25 cellular contexts compared by ENCODE assay signal in genomic region chr5:141501805-141502204, GRCh38. TPM values are rescaled to one million over a fixed set of nuclear protein-coding genes. Genes with fewer than 3 reads are reported as not detected.
"Had no signal": no experiment of that assay in that cellular context is flagged by ENCODE, and none has a peak within 500 bp of the region (broad histone marks: within the 10 kb centered on the region; RNA-seq: fewer than 3 reads in every experiment).

No MANE protein-coding gene starts in this region.

- H3K36me3 ChIP-seq: uterus had no signal

- H3K9ac ChIP-seq: parathyroid adenoma had no signal

- ATAC-seq: naive thymus-derived CD8-positive, alpha-beta T cell; right cardiac atrium; stimulated activated effector memory CD8-positive, alpha-beta T cell treated with anti-CD3 and anti-CD28 coated beads, Interleukin-12 subunit alpha, Interleukin-12 subunit beta, amount 100 ng/mL, for 72 hours; T-helper 17 cell had no signal

- DNase-seq: activated CD4-positive, alpha-beta T cell treated with anti-CD3 and anti-CD28 coated beads for 4 hours; activated CD4-positive, alpha-beta T cell treated with anti-CD3 and anti-CD28 coated beads, Interleukin-2, amount 50 U/mL, for 48 hours; activated CD4-positive, CD25-positive, alpha-beta regulatory T cell; activated naive CD4-positive, alpha-beta T cell treated with Interleukin-2 at 50 U/mL for 16 hours; activated naive CD8-positive, alpha-beta T cell treated with anti-CD3 and anti-CD28 coated beads for 36 hours; activated T-cell treated with anti-CD3 and anti-CD28 coated beads, Interleukin-2, amount 50 U/mL, for 48 hours; cerebellar nuclear complex; cortex of kidney; kidney glomerular epithelial cell; left ventricle myocardium inferior; naive thymus-derived CD8-positive, alpha-beta T cell; right cardiac atrium; stimulated activated CD4-positive, alpha-beta T cell treated with anti-CD3 and anti-CD28 coated beads, Interleukin-12 subunit alpha, Interleukin-12 subunit beta, amount 100 ng/mL, for 4 hours; stimulated activated CD4-positive, alpha-beta T cell treated with anti-CD3 and anti-CD28 coated beads, Interleukin-1b, Interleukin-23, amount 100 ng/mL, for 48 hours; stomach; T-helper 17 cell; uterus had no signal

- H3K27ac ChIP-seq: epithelial cell of prostate, left ventricle myocardium inferior, parathyroid adenoma, stomach, suprapubic skin, tibial nerve, uterus had no signal

- H3K4me3 Mint-ChIP-seq: activated naive CD8-positive, alpha-beta T cell treated with anti-CD3 and anti-CD28 coated beads for 36 hours; mesothelial cell of epicardium; naive thymus-derived CD8-positive, alpha-beta T cell; stimulated activated effector memory CD8-positive, alpha-beta T cell treated with anti-CD3 and anti-CD28 coated beads, Interleukin-12 subunit alpha, Interleukin-12 subunit beta, amount 100 ng/mL, for 72 hours; T-helper 17 cell had no signal

- H3K27me3 ChIP-seq: stomach, suprapubic skin, tibial nerve, uterus had no signal

- H3K9me3 ChIP-seq: left ventricle myocardium inferior, stomach, suprapubic skin, tibial nerve, uterus had no signal

- FAIRE-seq: bronchial epithelial cell had no signal

- H3K36me3 Mint-ChIP-seq: activated naive CD8-positive, alpha-beta T cell treated with anti-CD3 and anti-CD28 coated beads for 36 hours; stimulated activated effector memory CD8-positive, alpha-beta T cell treated with anti-CD3 and anti-CD28 coated beads, Interleukin-12 subunit alpha, Interleukin-12 subunit beta, amount 100 ng/mL, for 72 hours had no signal

- H3K4me1 ChIP-seq: parathyroid adenoma had no signal

- H3K9me3 Mint-ChIP-seq: activated naive CD8-positive, alpha-beta T cell treated with anti-CD3 and anti-CD28 coated beads for 36 hours; mesothelial cell of epicardium; stimulated activated effector memory CD8-positive, alpha-beta T cell treated with anti-CD3 and anti-CD28 coated beads, Interleukin-12 subunit alpha, Interleukin-12 subunit beta, amount 100 ng/mL, for 72 hours had no signal

- H3K27ac Mint-ChIP-seq: activated naive CD8-positive, alpha-beta T cell treated with anti-CD3 and anti-CD28 coated beads for 36 hours; stimulated activated effector memory CD8-positive, alpha-beta T cell treated with anti-CD3 and anti-CD28 coated beads, Interleukin-12 subunit alpha, Interleukin-12 subunit beta, amount 100 ng/mL, for 72 hours; T-helper 17 cell had no signal

- H3K4me3 ChIP-seq: left ventricle myocardium inferior, stomach, suprapubic skin, tibial nerve, uterus had no signal

- H3K4me1 Mint-ChIP-seq: activated naive CD8-positive, alpha-beta T cell treated with anti-CD3 and anti-CD28 coated beads for 36 hours; naive thymus-derived CD8-positive, alpha-beta T cell; stimulated activated effector memory CD8-positive, alpha-beta T cell treated with anti-CD3 and anti-CD28 coated beads, Interleukin-12 subunit alpha, Interleukin-12 subunit beta, amount 100 ng/mL, for 72 hours had no signal

RNA-seq across cellular contexts. Expression of gene PCDHGC5, which starts 12.9 kb away (rescaled TPM):
- total RNA-seq: activated CD8-positive, alpha-beta memory T cell treated with anti-CD3 and anti-CD28 coated beads for 36 hours; activated naive CD8-positive, alpha-beta T cell treated with anti-CD3 and anti-CD28 coated beads for 36 hours; naive thymus-derived CD8-positive, alpha-beta T cell; T-helper 17 cell had no signal
- polyA plus RNA-seq: naive thymus-derived CD8-positive, alpha-beta T cell had no signal

RNA-seq across cellular contexts. Expression of gene PCDHGC4, which starts 17.0 kb away (rescaled TPM):
- total RNA-seq: activated CD8-positive, alpha-beta memory T cell treated with anti-CD3 and anti-CD28 coated beads for 36 hours; activated naive CD8-positive, alpha-beta T cell treated with anti-CD3 and anti-CD28 coated beads for 36 hours; naive thymus-derived CD8-positive, alpha-beta T cell; T-helper 17 cell had no signal
- polyA plus RNA-seq: naive thymus-derived CD8-positive, alpha-beta T cell; stomach had no signal

RNA-seq across cellular contexts. Expression of gene PCDHGC3, which starts 26.0 kb away (rescaled TPM):
- total RNA-seq: naive thymus-derived CD8-positive, alpha-beta T cell; T-helper 17 cell had no signal
